Comparison of ENCODE assay signal across 8 cellular contexts in the genomic region with DNA sequence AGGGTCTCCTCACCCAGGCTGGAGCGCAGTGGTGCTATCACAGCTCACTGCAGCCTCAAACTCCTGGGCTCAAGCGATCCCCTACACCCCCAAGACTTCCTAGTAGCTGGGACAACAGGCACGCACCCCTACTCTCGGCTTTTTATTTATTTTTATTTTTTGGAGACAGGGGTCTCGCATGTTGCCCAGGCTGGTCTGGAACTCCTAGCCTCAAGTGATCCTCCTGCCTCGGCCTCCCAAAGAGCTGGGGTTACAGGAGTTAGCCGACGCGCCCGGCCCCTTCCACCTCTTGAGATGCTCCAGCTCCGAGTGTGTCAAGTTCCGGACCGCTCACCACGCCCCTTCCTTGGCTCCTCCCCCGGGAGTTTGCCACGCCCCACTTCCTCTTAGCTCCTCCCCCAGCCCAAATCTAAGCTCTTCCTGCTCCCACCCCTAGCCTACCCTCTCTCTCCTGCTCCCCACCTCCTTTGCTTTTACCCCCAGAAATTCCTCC.
DNase-seq lines count a peak whose midpoint lies in the region; TF ChIP-seq lines count a peak whose summit lies in the region.

No MANE protein-coding gene starts in this region.

- H3K4me3 ChIP-seq in fibroblast of pulmonary artery (replicated peaks; ENCODE audit: low read depth, low read length), result no peak overlapping the region

- no peak for TF ChIP-seq CTCF in fibroblast of pulmonary artery (IDR thresholded peaks at IDR 0.05; ENCODE audit: low read length, missing control alignments)

- DNase-seq in NCI-H1417 (lab: John Stamatoyannopoulos, UW), result peak; percentile 34 to 74 (median 63)
- DNase-seq in NCI-H1417 treated with DMSO at 0.1 percent for 48 hours (lab: John Stamatoyannopoulos, UW), result no peak
- DNase-seq in NCI-H1105 treated with DMSO at 0.1 percent for 48 hours (lab: John Stamatoyannopoulos, UW), result peak; percentile 43
- peak; percentile 86 for DNase-seq in activated CD8-positive, alpha-beta memory T cell treated with anti-CD3 and anti-CD28 coated beads for 24 hours
- DNase-seq in fibroblast of pulmonary artery (ENCODE audit: low read depth), result peak; percentile 58
- DNase-seq in stimulated activated CD8-positive, alpha-beta memory T cell treated with anti-CD3 and anti-CD28 coated beads, Interleukin-15, amount 100 ng/mL, for 1 hour (ENCODE audit: low read depth), result peak; percentile 40
- DNase-seq in NCI-H2107 (lab: John Stamatoyannopoulos, UW), result no peak
- DNase-seq in cortex of kidney (lab: John Stamatoyannopoulos, UW), result no peak

Comparison
In these comparisons a context has a peak if more than half of its experiments do, and no peak if none do; other contexts are left out.
1. DNase-seq: peak in NCI-H1417 (3 of 3), NCI-H1105 treated with DMSO at 0.1 percent for 48 hours (single experiment), activated CD8-positive, alpha-beta memory T cell treated with anti-CD3 and anti-CD28 coated beads for 24 hours (single experiment), fibroblast of pulmonary artery (single experiment) and stimulated activated CD8-positive, alpha-beta memory T cell treated with anti-CD3 and anti-CD28 coated beads, Interleukin-15, amount 100 ng/mL, for 1 hour (single experiment); none in NCI-H1417 treated with DMSO at 0.1 percent for 48 hours (single experiment), NCI-H2107 (single experiment) and cortex of kidney (single experiment).